18 cellular contexts compared by ENCODE assay signal in genomic region chr9:6090811-6091210, GRCh38.
"Had no signal": no experiment of that assay in that cellular context is flagged by ENCODE, and none has a peak within 500 bp of the region (broad histone marks: within the 10 kb centered on the region; RNA-seq: fewer than 3 reads in every experiment).

No MANE protein-coding gene starts in this region.

- H3K27ac ChIP-seq: dorsolateral prefrontal cortex, esophagus squamous epithelium, foreskin keratinocyte, neural progenitor cell, ovary, right lobe of liver, tibial artery had no signal

- H3K4me1 ChIP-seq: esophagus squamous epithelium, neural progenitor cell, right lobe of liver, tibial artery had no signal

- H3K4me2 ChIP-seq: neural progenitor cell had no signal

- DNase-seq: cortex of kidney; dorsolateral prefrontal cortex; effector CD8-positive, alpha-beta T cell; esophagus squamous epithelium; foreskin keratinocyte; islet precursor cell; left cardiac atrium; left ventricle myocardium superior; mesenchymal stem cell; midbrain; nucleus accumbens; ovary; right lobe of liver; stimulated activated CD4-positive, alpha-beta T cell treated with anti-CD3 and anti-CD28 coated beads, Interleukin-4, amount 100 ng/mL, for 1 hour; stimulated activated CD8-positive, alpha-beta memory T cell treated with anti-CD3 and anti-CD28 coated beads, Interleukin-4, amount 100 ng/mL, for 48 hours; tibial artery had no signal

- H3K36me3 ChIP-seq: esophagus squamous epithelium, neural progenitor cell, ovary, right lobe of liver, tibial artery had no signal

- H3K9me3 ChIP-seq: esophagus squamous epithelium, ovary, right lobe of liver, tibial artery had no signal

- H3K4me3 ChIP-seq: dorsolateral prefrontal cortex, esophagus squamous epithelium, lung, neural progenitor cell, ovary, right lobe of liver, tibial artery had no signal

- H3K27me3 ChIP-seq: dorsolateral prefrontal cortex, esophagus squamous epithelium, foreskin keratinocyte, neural progenitor cell, ovary, right lobe of liver, tibial artery had no signal

- H3K9ac ChIP-seq: neural progenitor cell had no signal

- H2AFZ ChIP-seq: neural progenitor cell had no signal
